12 cellular contexts compared by ENCODE assay signal in genomic region chr2:172105715-172106124, GRCh38. TPM values are rescaled to one million over a fixed set of nuclear protein-coding genes. Genes with fewer than 3 reads are reported as not detected.
DNase-seq lines count a peak whose midpoint lies in the region; ATAC-seq and TF ChIP-seq lines count a peak whose summit lies in the region.
"Had no signal": no experiment of that assay in that cellular context is flagged by ENCODE, and none has a peak within 500 bp of the region (broad histone marks: within the 10 kb centered on the region; RNA-seq: fewer than 3 reads in every experiment).

No MANE protein-coding gene starts in this region.

- no peak overlapping the region for H2BK5ac ChIP-seq in mesendoderm (ENCODE audit: low read length)

- H3K27me3 Mint-ChIP-seq in natural killer cell (ENCODE audit: low read depth in 2 of 2) = peaks cover 66 to 71% of the 10 kb centered on the region in 2 donors

- no peak overlapping the region for H3K9ac ChIP-seq in mesendoderm (ENCODE audit: low read length)

- DNase-seq in AG09309 (ENCODE audit: low read depth) (no peak), H7 (peak; percentile 46), astrocyte of the spinal cord (ENCODE audit: low read depth, low spot score) (no peak), mesendoderm (peak; percentile 31), vagina (ENCODE audit: extremely low spot score in 2 of 2) (no peak), natural killer cell (no peak), transverse colon (no peak)
- DNase-seq: effector memory CD4-positive, alpha-beta T cell had no signal

- no peak overlapping the region for H3K23ac ChIP-seq in mesendoderm (ENCODE audit: low read length)

- TF ChIP-seq CTCF in AG09309 (IDR thresholded peaks at IDR 0.05; ENCODE audit: control insufficient read depth, insufficient read depth, low read depth, low read length, missing control alignments) = no peak
- no peak for TF ChIP-seq CTCF in astrocyte of the spinal cord (IDR thresholded peaks at IDR 0.05; ENCODE audit: low read depth, low read length)
- no peak for TF ChIP-seq CTCF in vagina (IDR thresholded peaks at IDR 0.05)
- TF ChIP-seq CTCF in natural killer cell (IDR thresholded peaks at IDR 0.05) = no peak
- no peak for TF ChIP-seq CTCF in transverse colon (IDR thresholded peaks at IDR 0.05)

- H3K9me3 Mint-ChIP-seq in natural killer cell = no peaks in the 10 kb centered on the region

- WGBS in mesendoderm (ENCODE audit: extremely low coverage, insufficient coverage, low lambda C conversion rate) = no CpG with 5 or more reads among the region's 22 CpGs
- 9 to 16% methylated on average over 5 to 21 of the region's 22 CpGs for WGBS in transverse colon (ENCODE audit: low coverage in 1 of 2), 2 donors

- H2BK15ac ChIP-seq in mesendoderm (replicated peaks; ENCODE audit: low read depth) = no peak overlapping the region

- H3K4me1 ChIP-seq in mesendoderm (ENCODE audit: control insufficient read depth, low read depth, low read length) (peaks cover 2% of the 10 kb centered on the region), vagina (peaks cover 45% of the 10 kb centered on the region), transverse colon (peaks cover 1 to 45% (median 33%) of the 10 kb centered on the region in 4 donors)

- no peak overlapping the region for H2AK5ac ChIP-seq in mesendoderm (ENCODE audit: low read length)

- H3K36me3 Mint-ChIP-seq in natural killer cell = no peaks in the 10 kb centered on the region

- H3K9me3 ChIP-seq in vagina = no peaks in the 10 kb centered on the region
- H3K9me3 ChIP-seq in transverse colon = no peaks in the 10 kb centered on the region
- H3K9me3 ChIP-seq: tibial nerve had no signal

- H3K4me3 ChIP-seq in AG09309 (ENCODE audit: control insufficient read depth, low read depth, low read length) (peak overlapping the region; percentile 56), H7 (ENCODE audit: insufficient read depth, low read depth, low read length) (peak overlapping the region; percentile 32; the same call in 1 of the 2 replicates), astrocyte of the spinal cord (ENCODE audit: low read depth, low read length) (peak overlapping the region; percentile 35), mesendoderm (ENCODE audit: low read length) (no peak overlapping the region), vagina (no peak overlapping the region), transverse colon (peak overlapping the region in 1 of 4 donors; percentile 34)
- H3K4me3 ChIP-seq: SK-N-MC had no signal

- H3K27ac ChIP-seq in mesendoderm (ENCODE audit: low read depth, low read length) (no peak overlapping the region), vagina (no peak overlapping the region), transverse colon (no peak overlapping the region)
- H3K27ac ChIP-seq: SK-N-MC, tibial nerve had no signal

- H4K8ac ChIP-seq in mesendoderm (ENCODE audit: low read depth, low read length) = no peak overlapping the region

- TF ChIP-seq POLR2A in vagina (IDR thresholded peaks at IDR 0.05) (no peak), transverse colon (IDR thresholded peaks at IDR 0.05) (no peak)

- in situ Hi-C loops in astrocyte of the spinal cord (cut with HindIII; ENCODE audit: low sequenced_read_pairs) (no loop called here), transverse colon (cut with MboI; ENCODE audit: low pct_ligation_motif_present in 1 of 4, low pct_unique_long_range_greater_than_20kb in 1 of 4, low sequenced_read_pairs in 3 of 4) (loop anchor here (10.0 to 25.0 kb wide), 4 partner anchors 293 to 518 kb away; no protein-coding TSS in a partner anchor)

- H3K4me3 Mint-ChIP-seq in natural killer cell = no peak overlapping the region

- H3K4me1 Mint-ChIP-seq in natural killer cell = peaks cover 50 to 69% of the 10 kb centered on the region in 2 donors

- no peak overlapping the region for H4K5ac ChIP-seq in mesendoderm (ENCODE audit: low read length)

- H3K27ac Mint-ChIP-seq in natural killer cell = no peak overlapping the region

- H3K27me3 ChIP-seq in H7 (ENCODE audit: control insufficient read depth, insufficient read depth, low read length) (peaks cover 92% of the 10 kb centered on the region), mesendoderm (ENCODE audit: insufficient read depth, low read length, poor library complexity) (peaks cover 49% of the 10 kb centered on the region), vagina (peaks cover 32% of the 10 kb centered on the region), transverse colon (peaks cover 97% of the 10 kb centered on the region)

- peak overlapping the region; percentile 4 for H3K4me2 ChIP-seq in mesendoderm (ENCODE audit: low read length)

- H3K4ac ChIP-seq in mesendoderm (ENCODE audit: low read depth, low read length) = no peak overlapping the region

- H3K36me3 ChIP-seq in H7 (replicated peaks; ENCODE audit: control insufficient read depth, insufficient read depth, low read length) = no peaks in the 10 kb centered on the region
- H3K36me3 ChIP-seq in mesendoderm (ENCODE audit: control insufficient read depth, insufficient read depth, low read length) = no peaks in the 10 kb centered on the region
- no peaks in the 10 kb centered on the region for H3K36me3 ChIP-seq in vagina
- H3K36me3 ChIP-seq in transverse colon = no peaks in the 10 kb centered on the region
- H3K36me3 ChIP-seq: tibial nerve had no signal

- H3K79me1 ChIP-seq in mesendoderm (ENCODE audit: low read length) = no peaks in the 10 kb centered on the region

- H3K18ac ChIP-seq in mesendoderm (ENCODE audit: low read length) = no peak overlapping the region

- TF ChIP-seq EP300 in transverse colon (IDR thresholded peaks at IDR 0.05; ENCODE audit: low read depth) = no peak

- no peak overlapping the region for H3K56ac ChIP-seq in mesendoderm (ENCODE audit: low read length)

- intact Hi-C loops in vagina (cut with DNase I) = loop anchor here (10.0 kb wide), 2 partner anchors 291 to 401 kb away; no protein-coding TSS in a partner anchor
- intact Hi-C loops in natural killer cell (cut with micrococcal nuclease) = loop anchor here (2.0 to 10.0 kb wide), 4 partner anchors 181 to 1291 kb away; partner anchors contain the start of genes GAD1 and HAT1
- intact Hi-C loops in transverse colon (cut with DNase I; ENCODE audit: low total_unique reads) = loop anchor here (10.0 kb wide), 1 partner anchor 401 kb away; no protein-coding TSS in a partner anchor

- no peaks in the 10 kb centered on the region for H3K79me2 ChIP-seq in mesendoderm (ENCODE audit: control insufficient read depth, insufficient read depth, low read length)

- H2BK120ac ChIP-seq in mesendoderm (ENCODE audit: low read depth, low read length) = no peak overlapping the region

- ATAC-seq in natural killer cell = no peak
- no peak for ATAC-seq in GM18907 (IDR thresholded peaks at IDR 0.05; ENCODE audit: unreplicated experiment)

RNA-seq across cellular contexts. Expression of gene DLX2, which starts 3.0 kb away (rescaled TPM):
- total RNA-seq in H7 (2014; rRNA removed; shearing (Covaris generic)) = not detected in 2 replicates
- 0.14 TPM for polyA plus RNA-seq in mesendoderm (2013, experiment 1 of 2)
- polyA plus RNA-seq in mesendoderm (2013, experiment 2 of 2) = 0.10 TPM
- total RNA-seq in vagina = not detected
- total RNA-seq in natural killer cell = under 1 TPM; 0.55 to 0.84 (median 0.78) TPM
- under 1 TPM in 1 of 4 donors, not detected in 3; 0.16 TPM for total RNA-seq in transverse colon
- total RNA-seq: liver, tibial nerve had no signal
- polyA plus RNA-seq: liver had no signal

RNA-seq across cellular contexts. Expression of gene DLX1, which starts 20.4 kb away (rescaled TPM):
- total RNA-seq in H7 (2014; rRNA removed; shearing (Covaris generic)) = 0.26 TPM in 1 of 2 replicates, not detected in the other
- polyA plus RNA-seq in mesendoderm (2013, experiment 1 of 2) = 0.29 TPM
- 0.28 TPM for polyA plus RNA-seq in mesendoderm (2013, experiment 2 of 2)
- not detected for total RNA-seq in vagina
- not detected for total RNA-seq in natural killer cell
- not detected for total RNA-seq in transverse colon
- total RNA-seq: liver had no signal
- polyA plus RNA-seq: liver had no signal

Comparison
In these comparisons a context has a peak if more than half of its experiments do, and no peak if none do; other contexts are left out.
1. DNase-seq: peak in H7 (single experiment) and mesendoderm (single experiment); none in AG09309 (single experiment), astrocyte of the spinal cord (single experiment), vagina (0 of 2), natural killer cell (single experiment) and transverse colon (single experiment).
2. H3K4me3 ChIP-seq: peak in AG09309 (single experiment), H7 (single experiment) and astrocyte of the spinal cord (single experiment); none in mesendoderm (single experiment) and vagina (0 of 2).